ENCODE assay signal across 9 cellular contexts in genomic region chr10:104809288-104810090, GRCh38.
DNase-seq lines count a peak whose midpoint lies in the region; ATAC-seq, FAIRE-seq and TF ChIP-seq lines count a peak whose summit lies in the region.
"Had no signal": no experiment of that assay in that cellular context is flagged by ENCODE, and none has a peak within 500 bp of the region (broad histone marks: within the 10 kb centered on the region; RNA-seq: fewer than 3 reads in every experiment).

No MANE protein-coding gene starts in this region.

- H3K27me3 ChIP-seq in SJCRH30, result no peaks in the 10 kb centered on the region

- no peak for TF ChIP-seq POLR2A in GM12891 (IDR thresholded peaks at IDR 0.05; ENCODE audit: low read depth, low read length)
- TF ChIP-seq POLR2A in H54 (IDR thresholded peaks at IDR 0.05; ENCODE audit: low read depth, low read length), result no peak

- peak overlapping the region; percentile 63 for H3K27ac ChIP-seq in SJCRH30

- H3K4me3 ChIP-seq in SJCRH30, result no peak overlapping the region

- H3K36me3 ChIP-seq in SJCRH30, result no peaks in the 10 kb centered on the region

- peak; percentile 15 for DNase-seq in 8988T
- DNase-seq in SJCRH30, result peak; percentile 79
- DNase-seq in GM12891 (ENCODE audit: insufficient read length, low spot score), result no peak
- DNase-seq in epidermal melanocyte (ENCODE audit: insufficient read length, low spot score), result no peak
- DNase-seq in medulla oblongata (ENCODE audit: extremely low spot score), result no peak
- DNase-seq in H54 (ENCODE audit: insufficient read length, low spot score), result no peak

- no peak for FAIRE-seq in GM12891 (lab: Jason Lieb, UNC)
- no peak for FAIRE-seq in H54 (lab: Jason Lieb, UNC)
- FAIRE-seq: TTC549 had no signal

- peaks cover 15% of the 10 kb centered on the region for H3K4me1 ChIP-seq in SJCRH30

- H3K9me3 ChIP-seq in SJCRH30 (replicated peaks), result peaks cover 2% of the 10 kb centered on the region; the same call in 1 of the 2 replicates

- ATAC-seq in GM19455 (IDR thresholded peaks at IDR 0.05; ENCODE audit: unreplicated experiment) (peak; percentile 67), HG03280 (IDR thresholded peaks at IDR 0.05; ENCODE audit: unreplicated experiment) (peak; percentile 52)

TF ChIP-seq in GM12891, 5 proteins besides CTCF, POLR2A, EP300 and RAD21:
- TF ChIP-seq PAX5 (IDR thresholded peaks at IDR 0.05; ENCODE audit: insufficient read depth, low read length, severe bottlenecking), result no peak
- TF ChIP-seq POLR2AphosphoS5 (IDR thresholded peaks at IDR 0.05; ENCODE audit: low read depth, low read length), result no peak
- no peak for TF ChIP-seq POU2F2 (IDR thresholded peaks at IDR 0.05; ENCODE audit: low read depth, low read length)

Comparison
In these comparisons a context has a peak if more than half of its experiments do, and no peak if none do; other contexts are left out.
1. DNase-seq: peak in 8988T (single experiment) and SJCRH30 (2 of 2); none in GM12891 (single experiment), epidermal melanocyte (single experiment), medulla oblongata (single experiment) and H54 (single experiment).